ENCODE assay signal across 25 cellular contexts in the genomic region with DNA sequence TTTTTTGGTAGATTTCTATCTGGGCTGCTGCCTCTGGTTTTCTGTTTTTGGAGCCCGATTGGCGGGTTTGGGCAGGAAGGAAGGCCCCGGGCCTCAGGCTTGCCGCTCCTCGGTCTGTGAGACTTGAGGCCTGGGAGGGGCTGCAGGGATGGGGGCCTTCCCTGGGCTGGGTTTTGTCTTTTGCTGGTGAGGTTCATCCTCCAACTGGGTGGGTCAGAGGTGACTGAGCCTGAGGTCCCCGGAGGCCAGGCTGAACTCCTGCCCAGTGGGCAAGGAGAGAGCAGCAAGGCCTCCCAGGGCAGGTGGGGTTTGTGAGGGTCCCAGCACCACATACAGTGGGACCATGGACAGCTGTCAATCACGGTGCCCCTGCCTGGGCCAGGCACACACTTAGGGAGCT. TPM values are rescaled to one million over a fixed set of nuclear protein-coding genes. Genes with fewer than 3 reads are reported as not detected.
DNase-seq lines count a peak whose midpoint lies in the region; ATAC-seq, FAIRE-seq and TF ChIP-seq lines count a peak whose summit lies in the region.
"Had no signal": no experiment of that assay in that cellular context is flagged by ENCODE, and none has a peak within 500 bp of the region (broad histone marks: within the 10 kb centered on the region; RNA-seq: fewer than 3 reads in every experiment).

No MANE protein-coding gene starts in this region.

- H3K9ac ChIP-seq in BLaER1: 0 out of 2 replicates have a peak overlapping the region, but pooled peaks have one; percentile 28
- H3K9ac ChIP-seq in kidney (ENCODE audit: low read length in 2 of 2): no peak overlapping the region

- H3K27me3 ChIP-seq in BLaER1 (peaks cover 6% of the 10 kb centered on the region; the same call in 1 of the 2 replicates), RWPE2 (ENCODE audit: insufficient read depth, poor library complexity, severe bottlenecking) (peaks cover 53% of the 10 kb centered on the region)

- no peaks in the 10 kb centered on the region for H3K9me3 Mint-ChIP-seq in stimulated activated memory B cell treated with anti-CD40 and anti-IgM and Interleukin-4, amounts not matched to agents 10 μg/mL and 1 μg/mL and 100 μg/mL, for 72 hours
- H3K9me3 Mint-ChIP-seq in activated T-cell treated with anti-CD3 and anti-CD28 coated beads, Interleukin-2, amount 50 U/mL, for 72 hours: no peaks in the 10 kb centered on the region
- H3K9me3 Mint-ChIP-seq: CD4-positive, CD25-positive, alpha-beta regulatory T cell; CD8-positive, alpha-beta memory T cell; IgD-negative memory B cell had no signal

- H3K4me1 Mint-ChIP-seq in stimulated activated memory B cell treated with anti-CD40 and anti-IgM and Interleukin-4, amounts not matched to agents 10 μg/mL and 1 μg/mL and 100 μg/mL, for 72 hours: no peaks in the 10 kb centered on the region
- no peaks in the 10 kb centered on the region for H3K4me1 Mint-ChIP-seq in activated T-cell treated with anti-CD3 and anti-CD28 coated beads, Interleukin-2, amount 50 U/mL, for 72 hours (ENCODE audit: low read depth)
- H3K4me1 Mint-ChIP-seq: CD4-positive, CD25-positive, alpha-beta regulatory T cell; CD8-positive, alpha-beta memory T cell; IgD-negative memory B cell had no signal

- intact Hi-C loops in kidney (cut with DNase I): no loop called here

- DNase-seq in RWPE2 (ENCODE audit: low spot score) (peak; percentile 39), kidney (peak; percentile 52), HT-29 (ENCODE audit: low spot score) (no peak)
- DNase-seq in activated T-cell treated with anti-CD3 and anti-CD28 coated beads, Interleukin-2, amount 50 U/mL, for 72 hours: no peak
- DNase-seq: 8988T; C1 segment of cervical spinal cord; CD4-positive, CD25-positive, alpha-beta regulatory T cell; CD8-positive, alpha-beta memory T cell; COR-L47; DMS 273 treated with DMSO at 0.1 percent for 48 hours; DMS53; DND-41; EL had no signal

- no peak overlapping the region for H3K27ac Mint-ChIP-seq in stimulated activated memory B cell treated with anti-CD40 and anti-IgM and Interleukin-4, amounts not matched to agents 10 μg/mL and 1 μg/mL and 100 μg/mL, for 72 hours
- H3K27ac Mint-ChIP-seq in activated T-cell treated with anti-CD3 and anti-CD28 coated beads, Interleukin-2, amount 50 U/mL, for 72 hours: no peak overlapping the region
- H3K27ac Mint-ChIP-seq: CD4-positive, CD25-positive, alpha-beta regulatory T cell; CD8-positive, alpha-beta memory T cell; IgD-negative memory B cell had no signal

- no peaks in the 10 kb centered on the region for H3K36me3 ChIP-seq in BLaER1
- H3K36me3 ChIP-seq in RWPE2 (ENCODE audit: low read depth): no peaks in the 10 kb centered on the region
- H3K36me3 ChIP-seq in kidney (ENCODE audit: control insufficient read depth in 1 of 2, insufficient read depth in 2 of 2, low read length in 2 of 2): no peaks in the 10 kb centered on the region
- H3K36me3 ChIP-seq: HAP-1 had no signal

- H4K20me1 ChIP-seq in BLaER1: no peaks in the 10 kb centered on the region

- no peak overlapping the region for H3K4me3 Mint-ChIP-seq in stimulated activated memory B cell treated with anti-CD40 and anti-IgM and Interleukin-4, amounts not matched to agents 10 μg/mL and 1 μg/mL and 100 μg/mL, for 72 hours
- H3K4me3 Mint-ChIP-seq in activated T-cell treated with anti-CD3 and anti-CD28 coated beads, Interleukin-2, amount 50 U/mL, for 72 hours: no peak overlapping the region
- H3K4me3 Mint-ChIP-seq: CD4-positive, CD25-positive, alpha-beta regulatory T cell; CD8-positive, alpha-beta memory T cell; IgD-negative memory B cell had no signal

- H3K4me1 ChIP-seq in BLaER1 (peaks cover 23% of the 10 kb centered on the region), RWPE2 (ENCODE audit: insufficient read depth, poor library complexity, severe bottlenecking) (no peaks in the 10 kb centered on the region), kidney (ENCODE audit: control insufficient read depth in 1 of 2, insufficient read depth in 1 of 2, low read depth in 1 of 2, low read length in 2 of 2) (no peaks in the 10 kb centered on the region)
- H3K4me1 ChIP-seq: HAP-1 had no signal

- H3K27me3 Mint-ChIP-seq in stimulated activated memory B cell treated with anti-CD40 and anti-IgM and Interleukin-4, amounts not matched to agents 10 μg/mL and 1 μg/mL and 100 μg/mL, for 72 hours: peaks cover 73% of the 10 kb centered on the region
- H3K27me3 Mint-ChIP-seq in activated T-cell treated with anti-CD3 and anti-CD28 coated beads, Interleukin-2, amount 50 U/mL, for 72 hours (ENCODE audit: low read depth): peaks cover 23% of the 10 kb centered on the region

- ATAC-seq in RWPE2 (ENCODE audit: low read depth): no peak
- ATAC-seq in stimulated activated memory B cell treated with anti-CD40 and anti-IgM and Interleukin-4, amounts not matched to agents 10 μg/mL and 1 μg/mL and 100 μg/mL, for 72 hours: peak; percentile 49
- ATAC-seq in activated T-cell treated with anti-CD3 and anti-CD28 coated beads, Interleukin-2, amount 50 U/mL, for 72 hours (replicated peaks in 1 of 2): no peak
- ATAC-seq in GM18520 (IDR thresholded peaks at IDR 0.05; ENCODE audit: unreplicated experiment): no peak
- ATAC-seq: GM12878, HepG2 had no signal

- peak overlapping the region; percentile 72 for H3K4me2 ChIP-seq in BLaER1

- no peak for FAIRE-seq in kidney (lab: Jason Lieb, UNC)
- FAIRE-seq: GM12878, GM19239, HepG2 had no signal

- H3K27ac ChIP-seq in BLaER1 (peak overlapping the region; percentile 53; the same call in 1 of the 2 replicates), RWPE2 (ENCODE audit: poor library complexity, severe bottlenecking) (no peak overlapping the region), kidney (ENCODE audit: low read depth in 2 of 2, low read length in 2 of 2) (no peak overlapping the region)

- no peak for TF ChIP-seq CTCF in RWPE2 (IDR thresholded peaks at IDR 0.05; ENCODE audit: poor library complexity, severe bottlenecking)
- no peak for TF ChIP-seq CTCF in kidney (IDR thresholded peaks at IDR 0.05; ENCODE audit: borderline replicate concordance, extremely low read depth, insufficient read depth)

- H3K4me3 ChIP-seq in BLaER1: no peak overlapping the region
- H3K4me3 ChIP-seq in RWPE2 (ENCODE audit: severe bottlenecking): no peak overlapping the region
- H3K4me3 ChIP-seq in kidney (ENCODE audit: low read length in 2 of 2): no peak overlapping the region
- H3K4me3 ChIP-seq: GM12878, HAP-1 had no signal

- no peaks in the 10 kb centered on the region for H3K36me3 Mint-ChIP-seq in stimulated activated memory B cell treated with anti-CD40 and anti-IgM and Interleukin-4, amounts not matched to agents 10 μg/mL and 1 μg/mL and 100 μg/mL, for 72 hours
- H3K36me3 Mint-ChIP-seq in activated T-cell treated with anti-CD3 and anti-CD28 coated beads, Interleukin-2, amount 50 U/mL, for 72 hours (ENCODE audit: insufficient read depth in 2 of 2): no peaks in the 10 kb centered on the region
- H3K36me3 Mint-ChIP-seq: CD4-positive, CD25-positive, alpha-beta regulatory T cell; CD8-positive, alpha-beta memory T cell had no signal

- H3K9me3 ChIP-seq in BLaER1: no peaks in the 10 kb centered on the region
- H3K9me3 ChIP-seq in RWPE2 (ENCODE audit: severe bottlenecking): no peaks in the 10 kb centered on the region
- H3K9me3 ChIP-seq in kidney (ENCODE audit: control insufficient read depth in 1 of 2, low read length in 2 of 2): no peaks in the 10 kb centered on the region
- H3K9me3 ChIP-seq: HAP-1 had no signal

RNA-seq across cellular contexts. Expression of a gene that starts 15.0 kb away (rescaled TPM):
- not detected for total RNA-seq in kidney
- not detected for polyA plus RNA-seq in kidney (ENCODE audit: insufficient read depth, low read depth, low replicate concordance)
- total RNA-seq in activated T-cell treated with anti-CD3 and anti-CD28 coated beads, Interleukin-2, amount 50 U/mL, for 72 hours: not detected
- total RNA-seq in HT-29 (2014; rRNA removed; shearing (Covaris generic)): not detected in 2 replicates
- total RNA-seq: A673; CD4-positive, CD25-positive, alpha-beta regulatory T cell; CD8-positive, alpha-beta memory T cell; G401; H4; HepG2 had no signal
- polyA plus RNA-seq: AG04450; CD4-positive, CD25-positive, alpha-beta regulatory T cell; CD8-positive, alpha-beta memory T cell; GM12878; IgD-negative memory B cell had no signal

Comparison
In these comparisons a context has a peak if more than half of its experiments do, and no peak if none do; other contexts are left out.
1. DNase-seq: peak in RWPE2 (single experiment) and kidney (single experiment); none in activated T-cell treated with anti-CD3 and anti-CD28 coated beads, Interleukin-2, amount 50 U/mL, for 72 hours (0 of 2) and HT-29 (single experiment).